17 cellular contexts compared by ENCODE assay signal in genomic region chr12:737117-737739, GRCh38. TPM values are rescaled to one million over a fixed set of nuclear protein-coding genes. Genes with fewer than 3 reads are reported as not detected.
DNase-seq lines count a peak whose midpoint lies in the region; ATAC-seq, FAIRE-seq and TF ChIP-seq lines count a peak whose summit lies in the region.
"Had no signal": no experiment of that assay in that cellular context is flagged by ENCODE, and none has a peak within 500 bp of the region (broad histone marks: within the 10 kb centered on the region; RNA-seq: fewer than 3 reads in every experiment).

No MANE protein-coding gene starts in this region.

- WGBS in small intestine, 3 donors = 18 to 49% (median 37%) methylated on average over 10 of the region's 10 CpGs

- FAIRE-seq in small intestine (lab: Jason Lieb, UNC) (no peak), D721Med (lab: Jason Lieb, UNC) (no peak)

- peak overlapping the region; percentile 3; the same call in 1 of the 2 replicates for H3K4me3 ChIP-seq in LNCaP clone FGC (ENCODE audit: low read depth, low read length)
- peak overlapping the region; percentile 7 for H3K4me3 ChIP-seq in endocrine pancreas (ENCODE audit: control insufficient read depth, insufficient read depth, low read length)
- no peak overlapping the region for H3K4me3 ChIP-seq in small intestine (ENCODE audit: low read depth in 1 of 2, low read length in 2 of 2)
- H3K4me3 ChIP-seq: PC-9 had no signal

- TF ChIP-seq CTCF in LNCaP clone FGC (IDR thresholded peaks at IDR 0.05; ENCODE audit: control insufficient read depth, extremely low read depth, insufficient read depth) = no peak
- TF ChIP-seq CTCF in D721Med (IDR thresholded peaks at IDR 0.05; ENCODE audit: insufficient read depth, missing control alignments) = no peak

- H3K9ac ChIP-seq in endocrine pancreas (ENCODE audit: control insufficient read depth, insufficient read depth, low read length) = no peak overlapping the region

- no peaks in the 10 kb centered on the region for H3K4me1 Mint-ChIP-seq in T-helper 17 cell

- no peak overlapping the region for H3K27ac Mint-ChIP-seq in T-helper 17 cell
- H3K27ac Mint-ChIP-seq: CD14-positive monocyte, HFFc6 had no signal

- H3K9me3 ChIP-seq in endocrine pancreas (ENCODE audit: control insufficient read depth, low read length) (no peaks in the 10 kb centered on the region), small intestine (ENCODE audit: control insufficient read depth, low read depth) (no peaks in the 10 kb centered on the region), T-helper 17 cell (ENCODE audit: control insufficient read depth, low read length, poor library complexity, severe bottlenecking) (no peaks in the 10 kb centered on the region)

- H3K4me1 ChIP-seq in endocrine pancreas (ENCODE audit: control insufficient read depth, insufficient read depth, low read length) = no peaks in the 10 kb centered on the region
- H3K4me1 ChIP-seq in small intestine (ENCODE audit: control insufficient read depth in 2 of 2, insufficient read depth in 1 of 2, low read depth in 1 of 2, low read length in 1 of 2) = peaks cover 0 to 2% of the 10 kb centered on the region in 2 donors

- peak overlapping the region in 1 of 2 donors; percentile 79 for H3K27ac ChIP-seq in small intestine (ENCODE audit: low read depth in 1 of 2, low read length in 1 of 2)
- H3K27ac ChIP-seq: HL-60, PC-9 had no signal

- H3K4me3 Mint-ChIP-seq in T-helper 17 cell = no peak overlapping the region
- H3K4me3 Mint-ChIP-seq: CD14-positive monocyte, HFFc6 had no signal

- peaks cover 2% of the 10 kb centered on the region for H3K36me3 Mint-ChIP-seq in T-helper 17 cell (ENCODE audit: low read depth)
- H3K36me3 Mint-ChIP-seq: CD14-positive monocyte had no signal

- no peaks in the 10 kb centered on the region for H3K27me3 ChIP-seq in endocrine pancreas (ENCODE audit: control insufficient read depth, insufficient read depth, low read length)
- no peaks in the 10 kb centered on the region for H3K27me3 ChIP-seq in small intestine (ENCODE audit: control insufficient read depth in 2 of 2, insufficient read depth in 2 of 2, low read length in 2 of 2)

- H3K27me3 Mint-ChIP-seq in T-helper 17 cell = no peaks in the 10 kb centered on the region

- ATAC-seq in left ventricle myocardium superior (peak; percentile 68), T-helper 17 cell (no peak)

- H3K36me3 ChIP-seq in endocrine pancreas (ENCODE audit: control insufficient read depth, insufficient read depth, low read length) (no peaks in the 10 kb centered on the region), small intestine (ENCODE audit: control insufficient read depth in 2 of 2, insufficient read depth in 2 of 2, low read length in 2 of 2) (no peaks in the 10 kb centered on the region)

- intact Hi-C loops in left ventricle myocardium superior (cut with micrococcal nuclease) = no loop called here

- DNase-seq in LNCaP clone FGC (ENCODE audit: low read depth) = peak; percentile 66
- DNase-seq in left ventricle myocardium superior = no peak
- DNase-seq in small intestine = peak; percentile 95
- no peak for DNase-seq in D721Med (ENCODE audit: insufficient read length, low spot score)
- no peak for DNase-seq in A172 (ENCODE audit: low spot score)
- DNase-seq in T-helper 17 cell = no peak
- DNase-seq: DND-41, GF-D8, HFFc6, NCI-H1092, NCI-H2107, NCI-H345, NCI-H526 treated with DMSO at 0.1 percent for 48 hours, PC-9 had no signal

RNA-seq across cellular contexts. Expression of gene WNK1, which starts 15.2 kb away (rescaled TPM):
- 333 TPM for total RNA-seq in left ventricle myocardium superior
- 10 to 100 TPM; 12.7 to 26.0 (median 14.3) TPM for polyA plus RNA-seq in small intestine
- total RNA-seq in A172 (2014; rRNA removed; shearing (Covaris generic)) = 16.3 and 18.0 TPM in 2 replicates
- total RNA-seq in T-helper 17 cell = 100 to 1,000 TPM; 215 to 220 TPM

Comparison
In these comparisons a context has a peak if more than half of its experiments do, and no peak if none do; other contexts are left out.
1. DNase-seq: peak in LNCaP clone FGC (single experiment) and small intestine (single experiment); none in left ventricle myocardium superior (single experiment), D721Med (single experiment), A172 (single experiment) and T-helper 17 cell (0 of 3).
2. H3K4me3 ChIP-seq: peak in LNCaP clone FGC (single experiment) and endocrine pancreas (single experiment); none in small intestine (0 of 2).
3. RNA of gene WNK1, which starts 15.2 kb away (total RNA-seq): 333 TPM in left ventricle myocardium superior (single experiment) and 215 to 220 TPM in T-helper 17 cell; 16.3 to 18.0 TPM in A172; every median in the first group is over 10 times any median in the second.